In the genomic region with DNA sequence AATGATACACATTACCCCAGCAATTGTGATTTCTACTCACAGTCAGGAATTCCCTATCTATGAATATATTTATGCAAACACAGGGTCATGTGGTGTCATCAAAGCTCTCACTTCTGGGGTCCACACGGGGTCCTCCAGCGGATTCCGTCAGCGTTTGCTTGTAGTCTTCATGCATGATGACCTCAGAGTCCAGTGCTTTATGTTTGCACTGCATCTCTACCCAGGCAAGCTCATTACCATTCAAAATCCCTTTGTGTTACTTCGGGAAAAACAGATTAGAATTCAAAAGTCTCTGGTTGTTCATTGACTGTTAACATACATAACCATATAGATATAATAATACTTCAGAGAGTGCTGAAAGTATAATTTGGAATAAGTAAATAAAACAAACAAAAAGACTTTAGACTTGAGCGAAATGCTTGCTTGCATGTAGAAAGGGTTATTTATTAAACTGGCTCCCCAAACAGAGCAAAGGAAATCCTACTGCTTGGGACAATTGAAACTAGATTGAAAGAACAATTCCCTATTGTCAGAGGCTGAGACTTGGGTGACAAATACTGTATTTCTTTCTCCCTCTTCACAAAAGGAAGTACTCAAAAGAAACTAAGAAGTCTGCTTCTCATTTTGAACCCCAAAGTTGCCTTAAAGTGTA, we compare ENCODE assay signal across 26 cellular contexts.
"Had no signal": no experiment of that assay in that cellular context is flagged by ENCODE, and none has a peak within 500 bp of the region (broad histone marks: within the 10 kb centered on the region; RNA-seq: fewer than 3 reads in every experiment).

No MANE protein-coding gene starts in this region.

- H3K4me3 Mint-ChIP-seq: activated CD8-positive, alpha-beta T cell treated with anti-CD3 and anti-CD28 coated beads, Interleukin-2, amount 10 ng/mL, durations not matched to agents 7 days and 5 days; activated naive CD4-positive, alpha-beta T cell treated with anti-CD3 and anti-CD28 coated beads, Interleukin-2, amount 50 U/mL, for 24 hours; dendritic cell treated with granulocyte-macrophage colony-stimulating factor and Interleukin-4, amounts not matched to agents 40 ng/mL and 50 ng/mL, for 4 days; effector memory CD8-positive, alpha-beta T cell; naive B cell; stimulated activated naive B cell treated with anti-CD40 and anti-IgM and Interleukin-4, amounts not matched to agents 10 μg/mL and 1 μg/mL and 100 μg/mL, for 72 hours had no signal

- H3K27ac Mint-ChIP-seq: activated CD8-positive, alpha-beta T cell treated with anti-CD3 and anti-CD28 coated beads, Interleukin-2, amount 10 ng/mL, durations not matched to agents 7 days and 5 days; activated naive CD4-positive, alpha-beta T cell treated with anti-CD3 and anti-CD28 coated beads, Interleukin-2, amount 50 U/mL, for 24 hours; dendritic cell treated with granulocyte-macrophage colony-stimulating factor and Interleukin-4, amounts not matched to agents 40 ng/mL and 50 ng/mL, for 4 days; naive B cell; stimulated activated naive B cell treated with anti-CD40 and anti-IgM and Interleukin-4, amounts not matched to agents 10 μg/mL and 1 μg/mL and 100 μg/mL, for 72 hours had no signal

- H3K9me3 ChIP-seq: body of pancreas, heart right ventricle, left ventricle myocardium inferior, neutrophil, pancreas, testis, vagina had no signal

- DNase-seq: activated CD4-positive, alpha-beta T cell treated with anti-CD3 and anti-CD28 coated beads for 1 hour; activated CD4-positive, alpha-beta T cell treated with anti-CD3 and anti-CD28 coated beads, Interleukin-2, amount 50 U/mL, for 1 hour; activated CD8-positive, alpha-beta T cell treated with anti-CD3 and anti-CD28 coated beads, Interleukin-2, amount 10 ng/mL, durations not matched to agents 7 days and 5 days; activated gamma-delta T cell treated with Interleukin-2 at 50 U/mL for 16 hours; activated T-cell treated with anti-CD3 and anti-CD28 coated beads, Interleukin-2, amount 50 U/mL, for 1 hour; anterior cingulate cortex; body of pancreas; effector memory CD8-positive, alpha-beta T cell; heart right ventricle; left ventricle myocardium inferior; mesendoderm; naive B cell; pancreas; small intestine; stimulated activated CD4-positive, alpha-beta T cell treated with anti-CD3 and anti-CD28 coated beads, Interleukin-2, amount 100 ng/mL, for 24 hours; stimulated activated naive B cell treated with anti-CD40 and anti-IgM and Interleukin-4, amounts not matched to agents 10 μg/mL and 1 μg/mL and 100 μg/mL, for 72 hours; T-helper 1 cell; T-helper 9 cell; testis; trophoblast cell had no signal

- H3K9me3 Mint-ChIP-seq: activated naive CD4-positive, alpha-beta T cell treated with anti-CD3 and anti-CD28 coated beads, Interleukin-2, amount 50 U/mL, for 24 hours; dendritic cell treated with granulocyte-macrophage colony-stimulating factor and Interleukin-4, amounts not matched to agents 40 ng/mL and 50 ng/mL, for 4 days; effector memory CD8-positive, alpha-beta T cell; naive B cell; stimulated activated naive B cell treated with anti-CD40 and anti-IgM and Interleukin-4, amounts not matched to agents 10 μg/mL and 1 μg/mL and 100 μg/mL, for 72 hours had no signal

- H3K27me3 Mint-ChIP-seq: activated naive CD4-positive, alpha-beta T cell treated with anti-CD3 and anti-CD28 coated beads, Interleukin-2, amount 50 U/mL, for 24 hours; dendritic cell treated with granulocyte-macrophage colony-stimulating factor and Interleukin-4, amounts not matched to agents 40 ng/mL and 50 ng/mL, for 4 days had no signal

- H3K36me3 Mint-ChIP-seq: activated naive CD4-positive, alpha-beta T cell treated with anti-CD3 and anti-CD28 coated beads, Interleukin-2, amount 50 U/mL, for 24 hours; naive B cell; stimulated activated naive B cell treated with anti-CD40 and anti-IgM and Interleukin-4, amounts not matched to agents 10 μg/mL and 1 μg/mL and 100 μg/mL, for 72 hours had no signal

- ATAC-seq: activated CD8-positive, alpha-beta T cell treated with anti-CD3 and anti-CD28 coated beads, Interleukin-2, amount 10 ng/mL, durations not matched to agents 7 days and 5 days; body of pancreas; effector memory CD8-positive, alpha-beta T cell; sciatic nerve; stimulated activated naive B cell treated with anti-CD40 and anti-IgM and Interleukin-4, amounts not matched to agents 10 μg/mL and 1 μg/mL and 100 μg/mL, for 72 hours had no signal

- H3K36me3 ChIP-seq: cardiac muscle cell, heart right ventricle, left ventricle myocardium inferior, neutrophil, pancreas, vagina had no signal

- H3K4me3 ChIP-seq: body of pancreas, cardiac muscle cell, heart right ventricle, left ventricle myocardium inferior, pancreas, testis, vagina had no signal

- H3K4me1 ChIP-seq: body of pancreas, left ventricle myocardium inferior, pancreas, testis, vagina had no signal
